Comparison of ENCODE assay signal across 6 cellular contexts in the genomic region with DNA sequence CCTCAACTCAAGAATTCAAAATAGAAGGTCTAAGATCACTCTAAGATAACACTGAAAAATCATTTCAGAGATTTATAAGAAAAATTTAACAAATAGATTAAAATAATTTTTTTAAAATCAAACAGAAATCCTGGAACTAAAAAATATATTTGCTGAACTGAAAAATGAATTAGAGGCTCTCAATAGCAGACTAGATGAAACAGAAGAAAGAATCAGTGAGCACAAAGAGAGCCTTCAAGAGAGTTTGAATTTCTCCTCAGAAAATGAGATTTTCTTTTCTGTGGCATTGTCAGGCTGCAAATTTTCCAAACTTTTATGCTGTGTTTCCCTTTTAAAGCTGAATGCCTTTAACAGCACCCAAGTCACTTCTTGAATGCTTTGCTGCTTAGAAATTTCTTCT.
"Had no signal": no experiment of that assay in that cellular context is flagged by ENCODE, and none has a peak within 500 bp of the region (broad histone marks: within the 10 kb centered on the region; RNA-seq: fewer than 3 reads in every experiment).

No MANE protein-coding gene starts in this region.

- H3K4me1 ChIP-seq: HAP-1 had no signal

- H3K27ac ChIP-seq: HL-60 had no signal

- H3K36me3 ChIP-seq: HAP-1 had no signal

- DNase-seq: GOT3, KG1 had no signal

- H3K4me1 Mint-ChIP-seq: IgD-negative memory B cell had no signal

- H3K4me3 ChIP-seq: HAP-1 had no signal

- H3K4me3 Mint-ChIP-seq: HFFc6, IgD-negative memory B cell had no signal

- H3K36me3 Mint-ChIP-seq: IgD-negative memory B cell had no signal

- H3K9me3 Mint-ChIP-seq: HFFc6 had no signal

- H3K27me3 Mint-ChIP-seq: IgD-negative memory B cell had no signal

- H3K27ac Mint-ChIP-seq: HFFc6, IgD-negative memory B cell had no signal
